ENCODE assay signal across 8 cellular contexts in genomic region chr1:216200941-216201340, GRCh38.
"Had no signal": no experiment of that assay in that cellular context is flagged by ENCODE, and none has a peak within 500 bp of the region (broad histone marks: within the 10 kb centered on the region; RNA-seq: fewer than 3 reads in every experiment).

No MANE protein-coding gene starts in this region.

- H3K4me3 Mint-ChIP-seq: IgD-negative memory B cell had no signal

- ATAC-seq: HepG2, K562 had no signal

- H3K4me3 ChIP-seq: K562 had no signal

- DNase-seq: IMR-90, KBM-7, KG1 had no signal

- H3K27ac Mint-ChIP-seq: IgD-negative memory B cell had no signal

- H3K4me1 Mint-ChIP-seq: IgD-negative memory B cell had no signal

- H3K9ac ChIP-seq: KMS-11 had no signal

- H3K27me3 Mint-ChIP-seq: IgD-negative memory B cell had no signal

- H3K36me3 Mint-ChIP-seq: IgD-negative memory B cell had no signal

- H3K27ac ChIP-seq: HL-60, KMS-11 had no signal
